Comparison of ENCODE assay signal across 1 cellular context in the genomic region with DNA sequence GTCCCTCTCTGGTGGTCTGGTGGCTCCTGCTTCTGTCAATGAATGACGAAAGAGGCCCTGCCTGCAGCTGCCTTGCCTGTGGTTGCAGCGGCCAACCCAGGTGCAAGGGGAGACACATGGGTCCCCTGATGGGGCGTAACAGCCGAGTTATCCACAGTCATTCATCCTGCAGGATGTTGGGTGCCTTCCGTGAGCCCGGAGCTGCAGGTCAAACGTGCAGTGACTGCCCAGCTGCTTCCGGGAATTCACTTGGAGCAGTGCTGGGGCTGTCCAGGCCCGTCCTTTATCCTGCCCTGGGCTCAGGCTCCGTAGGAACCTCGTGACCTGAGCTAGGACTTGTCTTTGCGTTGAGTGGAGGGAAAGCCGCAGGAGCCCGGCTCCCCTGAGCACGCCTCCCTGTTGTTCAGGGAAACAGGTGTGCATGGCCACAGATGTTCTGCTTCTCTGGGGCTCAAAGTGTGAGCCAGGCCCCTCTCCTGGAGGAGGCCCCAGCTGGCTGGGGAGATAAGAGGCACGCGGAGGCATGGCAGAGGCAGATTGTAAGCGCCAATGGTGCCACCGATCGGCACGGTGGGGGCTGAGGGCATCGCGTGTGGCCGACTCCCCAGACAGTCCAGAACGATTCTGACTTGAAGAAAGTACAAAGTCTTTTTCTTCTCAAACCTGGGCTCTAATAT.
TF ChIP-seq lines count a peak whose summit lies in the region.

No MANE protein-coding gene starts in this region.

TF ChIP-seq in HepG2, 621 proteins besides CTCF, POLR2A, EP300 and RAD21 (continued from another document):
- TF ChIP-seq, protein P1, sequence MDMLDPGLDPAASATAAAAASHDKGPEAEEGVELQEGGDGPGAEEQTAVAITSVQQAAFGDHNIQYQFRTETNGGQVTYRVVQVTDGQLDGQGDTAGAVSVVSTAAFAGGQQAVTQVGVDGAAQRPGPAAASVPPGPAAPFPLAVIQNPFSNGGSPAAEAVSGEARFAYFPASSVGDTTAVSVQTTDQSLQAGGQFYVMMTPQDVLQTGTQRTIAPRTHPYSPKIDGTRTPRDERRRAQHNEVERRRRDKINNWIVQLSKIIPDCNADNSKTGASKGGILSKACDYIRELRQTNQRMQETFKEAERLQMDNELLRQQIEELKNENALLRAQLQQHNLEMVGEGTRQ (IDR thresholded peaks at IDR 0.05; ENCODE audit: low read depth, low read length), result no peak
- TF ChIP-seq, protein P1 (CRISPR knock-in tag; IDR thresholded peaks at IDR 0.05; ENCODE audit: borderline replicate concordance), result no peak
- TF ChIP-seq ZC3H13 (CRISPR knock-in tag; IDR thresholded peaks at IDR 0.05) (no peak), NCOA2 (CRISPR knock-in tag; IDR thresholded peaks at IDR 0.05) (no peak), SOX13 (IDR thresholded peaks at IDR 0.05) (no peak), SOX13 (CRISPR knock-in tag; conservative IDR thresholded peaks at IDR 0.05 in 1 of 2, IDR thresholded peaks at IDR 0.05 in 1 of 2) (no peak), NCOR1 (IDR thresholded peaks at IDR 0.05; ENCODE audit: borderline replicate concordance, low read length) (no peak)
- TF ChIP-seq, protein P2, sequence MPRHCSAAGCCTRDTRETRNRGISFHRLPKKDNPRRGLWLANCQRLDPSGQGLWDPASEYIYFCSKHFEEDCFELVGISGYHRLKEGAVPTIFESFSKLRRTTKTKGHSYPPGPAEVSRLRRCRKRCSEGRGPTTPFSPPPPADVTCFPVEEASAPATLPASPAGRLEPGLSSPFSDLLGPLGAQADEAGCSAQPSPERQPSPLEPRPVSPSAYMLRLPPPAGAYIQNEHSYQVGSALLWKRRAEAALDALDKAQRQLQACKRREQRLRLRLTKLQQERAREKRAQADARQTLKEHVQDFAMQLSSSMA (CRISPR knock-in tag; IDR thresholded peaks at IDR 0.05), result no peak
- TF ChIP-seq, protein P3, sequence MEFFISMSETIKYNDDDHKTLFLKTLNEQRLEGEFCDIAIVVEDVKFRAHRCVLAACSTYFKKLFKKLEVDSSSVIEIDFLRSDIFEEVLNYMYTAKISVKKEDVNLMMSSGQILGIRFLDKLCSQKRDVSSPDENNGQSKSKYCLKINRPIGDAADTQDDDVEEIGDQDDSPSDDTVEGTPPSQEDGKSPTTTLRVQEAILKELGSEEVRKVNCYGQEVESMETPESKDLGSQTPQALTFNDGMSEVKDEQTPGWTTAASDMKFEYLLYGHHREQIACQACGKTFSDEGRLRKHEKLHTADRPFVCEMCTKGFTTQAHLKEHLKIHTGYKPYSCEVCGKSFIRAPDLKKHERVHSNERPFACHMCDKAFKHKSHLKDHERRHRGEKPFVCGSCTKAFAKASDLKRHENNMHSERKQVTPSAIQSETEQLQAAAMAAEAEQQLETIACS (CRISPR knock-in tag; IDR thresholded peaks at IDR 0.05), result no peak
